In the genomic region with DNA sequence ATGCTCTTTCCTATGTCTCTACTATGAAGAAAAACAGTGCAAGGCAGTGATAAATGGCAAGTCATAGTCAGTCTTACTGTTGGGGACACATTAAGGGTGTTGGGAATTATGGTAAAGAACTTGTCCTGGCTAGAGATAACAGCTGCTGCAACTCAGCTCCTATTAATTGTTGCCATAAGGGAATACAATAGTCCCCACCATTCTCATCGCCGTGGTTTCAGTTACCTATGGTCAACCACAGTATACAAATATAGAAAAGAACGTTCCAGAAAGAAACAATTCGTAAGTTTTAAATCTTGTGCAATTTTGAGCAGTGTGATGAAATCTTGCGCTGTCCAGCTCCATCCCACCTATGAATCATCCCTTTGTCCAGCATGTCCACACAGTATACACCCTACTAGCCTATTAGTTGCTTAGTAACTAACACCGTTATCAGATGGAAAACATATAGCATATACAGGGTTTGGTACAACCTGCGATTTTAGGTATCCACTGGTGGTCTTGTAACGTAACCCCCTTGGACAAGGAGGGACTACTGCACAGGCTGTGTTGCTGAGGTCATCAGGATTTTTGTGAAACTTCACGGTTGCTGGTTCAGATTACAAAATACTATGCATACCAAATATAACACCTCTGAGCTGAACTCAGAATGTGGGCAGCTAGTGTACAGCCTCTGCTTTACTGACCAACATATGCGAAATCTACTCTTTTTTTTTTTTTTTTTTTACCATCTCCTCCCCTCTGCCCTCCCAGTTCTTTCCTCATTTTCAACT, we compare ENCODE assay signal across 10 cellular contexts. TPM values are rescaled to one million over a fixed set of nuclear protein-coding genes. Genes with fewer than 3 reads are reported as not detected.
A peak's percentile ranks its signal among the peaks of the same experiment; 100 is the strongest.
DNase-seq lines count a peak whose midpoint lies in the region; ATAC-seq and TF ChIP-seq lines count a peak whose summit lies in the region.
"Had no signal": no experiment of that assay in that cellular context is flagged by ENCODE, and none has a peak within 500 bp of the region (broad histone marks: within the 10 kb centered on the region; RNA-seq: fewer than 3 reads in every experiment).

No MANE protein-coding gene starts in this region.

- H3K4me1 ChIP-seq in PC-3 (ENCODE audit: insufficient read depth, low read length) (no peaks in the 10 kb centered on the region), osteoblast (ENCODE audit: insufficient read depth, low read length) (peaks cover 36% of the 10 kb centered on the region), spleen (peaks cover 0 to 3% (median 0%) of the 10 kb centered on the region in 6 donors)

- H3K79me2 ChIP-seq in PC-3 (ENCODE audit: low read length) = no peaks in the 10 kb centered on the region
- H3K79me2 ChIP-seq in osteoblast (ENCODE audit: insufficient read depth, low read length) = peaks cover 17% of the 10 kb centered on the region

- TF ChIP-seq CTCF in PC-3 (conservative IDR thresholded peaks at IDR 0.05; ENCODE audit: low read depth, low read length) (no peak), epithelial cell of esophagus (IDR thresholded peaks at IDR 0.05; ENCODE audit: insufficient read depth, low read depth, low read length, missing control alignments) (no peak), osteoblast (IDR thresholded peaks at IDR 0.05; ENCODE audit: extremely low read depth, low read depth, low read length) (no peak), spleen (IDR thresholded peaks at IDR 0.05 in 8 of 11, conservative IDR thresholded peaks at IDR 0.05 in 3 of 11) (no peak)

- H3K9ac ChIP-seq in PC-3 (ENCODE audit: low read length) = no peak overlapping the region

- H3K27ac ChIP-seq in PC-3 (ENCODE audit: low read length) (no peak overlapping the region), osteoblast (ENCODE audit: low read depth, low read length) (peak overlapping the region; percentile 85), spleen (peak overlapping the region in 1 of 8 donors; percentile 29)

- peak; percentile 91 for DNase-seq in ELR (ENCODE audit: low read depth)
- no peak for DNase-seq in PC-3
- DNase-seq in epithelial cell of esophagus (ENCODE audit: low read depth) = peak; percentile 65
- DNase-seq in osteoblast (ENCODE audit: insufficient read length, low spot score, missing footprints) = peak; percentile 49
- no peak for DNase-seq in stimulated activated CD4-positive, alpha-beta T cell treated with anti-CD3 and anti-CD28 coated beads, Interleukin-15, amount 100 ng/mL, for 24 hours
- DNase-seq in spleen = no peak
- DNase-seq: activated gamma-delta T cell, NCI-H510A had no signal

- no peaks in the 10 kb centered on the region for H3F3A ChIP-seq in PC-3 (ENCODE audit: low read length, unreplicated experiment)

- 64 to 91% (median 76%) methylated on average over 10 of the region's 10 CpGs for WGBS in spleen, 5 donors

- no peak for TF ChIP-seq POLR2A in spleen (IDR thresholded peaks at IDR 0.05)

- no peaks in the 10 kb centered on the region for H3K9me3 ChIP-seq in PC-3 (ENCODE audit: low read length)
- no peaks in the 10 kb centered on the region for H3K9me3 ChIP-seq in osteoblast (ENCODE audit: low read depth, low read length)
- no peaks in the 10 kb centered on the region for H3K9me3 ChIP-seq in spleen

- intact Hi-C loops in PC-3 (cut with micrococcal nuclease) (no loop called here), spleen (cut with DNase I; ENCODE audit: low total_unique reads) (no loop called here)

- ATAC-seq in PC-3 = peak; percentile 69
- ATAC-seq in GM18873 (IDR thresholded peaks at IDR 0.05; ENCODE audit: low FRiP score, unreplicated experiment) = no peak
- no peak for ATAC-seq in GM21367 (IDR thresholded peaks at IDR 0.05; ENCODE audit: unreplicated experiment)

- CTCF ChIA-PET in PC-3 (lab: Charles Lee) = no interaction called here

- no peak overlapping the region for H3K4me3 ChIP-seq in PC-3 (ENCODE audit: low read length)
- no peak overlapping the region for H3K4me3 ChIP-seq in epithelial cell of esophagus (ENCODE audit: low read length)
- H3K4me3 ChIP-seq in osteoblast (ENCODE audit: insufficient read depth, low read length) = no peak overlapping the region
- H3K4me3 ChIP-seq in spleen = no peak overlapping the region

- H3K4me2 ChIP-seq in PC-3 (ENCODE audit: low read length) (no peak overlapping the region), osteoblast (ENCODE audit: insufficient read depth, low read length) (peak overlapping the region; percentile 53)

- BruUV-seq in PC-3 (replicated peaks; lab: Mats Ljungman, UMichigan) = no TSS peak

- H4K20me1 ChIP-seq in PC-3 (ENCODE audit: low read length) (no peaks in the 10 kb centered on the region), osteoblast (ENCODE audit: insufficient read depth, low read length) (no peaks in the 10 kb centered on the region)

- H3K36me3 ChIP-seq in PC-3 (ENCODE audit: low read depth, low read length) = peaks cover 84% of the 10 kb centered on the region
- H3K36me3 ChIP-seq in osteoblast (ENCODE audit: insufficient read depth, low read length) = peaks cover 75% of the 10 kb centered on the region
- peaks cover 0 to 100% (median 85%) of the 10 kb centered on the region in 6 donors for H3K36me3 ChIP-seq in spleen

- H2AFZ ChIP-seq in PC-3 (ENCODE audit: low read length) (no peak overlapping the region), osteoblast (ENCODE audit: low read length) (no peak overlapping the region)

- H3K9me2 ChIP-seq in PC-3 (replicated peaks; ENCODE audit: low read length) = no peaks in the 10 kb centered on the region

- no peaks in the 10 kb centered on the region for H3K27me3 ChIP-seq in PC-3 (ENCODE audit: low read length)
- no peaks in the 10 kb centered on the region for H3K27me3 ChIP-seq in osteoblast (ENCODE audit: insufficient read depth, low read length)
- no peaks in the 10 kb centered on the region for H3K27me3 ChIP-seq in spleen (replicated peaks in 1 of 7)

- POLR2A ChIA-PET in PC-3 (lab: Charles Lee; ENCODE audit: unreplicated experiment) = interaction anchor here (0.6 kb wide), 1 partner anchor 19 kb away, joined by 3 read pairs; no protein-coding TSS in a partner anchor

RNA-seq across cellular contexts. Expression of gene ZFR, which starts 53.5 kb away (rescaled TPM):
- total RNA-seq in PC-3 (2014; rRNA removed) (68.3 and 85.1 TPM in 2 replicates), osteoblast (80.7 and 86.1 TPM in 2 replicates), spleen (10 to 100 TPM; 48.0 to 74.5 (median 53.3) TPM)
- polyA plus RNA-seq in spleen = 10 to 100 TPM; 25.1 to 29.8 (median 26.5) TPM

Comparison
In these comparisons a context has a peak if more than half of its experiments do, and no peak if none do; other contexts are left out.
1. DNase-seq: peak in ELR (single experiment), epithelial cell of esophagus (single experiment) and osteoblast (single experiment); none in PC-3 (single experiment), stimulated activated CD4-positive, alpha-beta T cell treated with anti-CD3 and anti-CD28 coated beads, Interleukin-15, amount 100 ng/mL, for 24 hours (single experiment) and spleen (single experiment).